In genomic region chr14:73058224-73058922, GRCh38 we compare ENCODE assay signal across 8 cellular contexts. TPM values are rescaled to one million over a fixed set of nuclear protein-coding genes. Genes with fewer than 3 reads are reported as not detected.
A peak's percentile ranks its signal among the peaks of the same experiment; 100 is the strongest.
DNase-seq lines count a peak whose midpoint lies in the region; ATAC-seq and TF ChIP-seq lines count a peak whose summit lies in the region.

Gene RBM25 (plus strand): TSS chr14:73058534. CDS start chr14:73071642, 13,108 bp downstream.

- H3K36me3 ChIP-seq in mammary epithelial cell (ENCODE audit: insufficient read depth, low read length): peaks cover 6% of the 10 kb centered on the region
- peaks cover 0 to 3% (median 0%) of the 10 kb centered on the region in 3 donors for H3K36me3 ChIP-seq in skeletal muscle tissue (ENCODE audit: control insufficient read depth in 3 of 3, insufficient read depth in 3 of 3, low read length in 3 of 3)

- dilution Hi-C loops in mammary epithelial cell (cut with HindIII; ENCODE audit: low sequenced_read_pairs): no loop called here

- peaks cover 51% of the 10 kb centered on the region for H3K79me2 ChIP-seq in mammary epithelial cell (ENCODE audit: insufficient read depth, low read length)

- H3K9me3 ChIP-seq in mammary epithelial cell (replicated peaks; ENCODE audit: insufficient read depth, low read length) (no peaks in the 10 kb centered on the region), iPS-18c (ENCODE audit: control insufficient read depth, insufficient read depth, low read length) (no peaks in the 10 kb centered on the region), skeletal muscle tissue (ENCODE audit: control insufficient read depth in 3 of 3, low read length in 3 of 3) (no peaks in the 10 kb centered on the region)

- H3K9ac ChIP-seq in mammary epithelial cell (ENCODE audit: insufficient read depth, low read length) (peak within 1 kb of the TSS; percentile 100), skeletal muscle tissue (ENCODE audit: low read depth in 1 of 3, low read length in 3 of 3) (peak within 1 kb of the TSS; percentile 98 to 99 (median 99))

- H3K27me3 ChIP-seq in mammary epithelial cell (ENCODE audit: insufficient read depth, low read length) (no peaks in the 10 kb centered on the region), skeletal muscle tissue (ENCODE audit: control insufficient read depth in 3 of 3, insufficient read depth in 3 of 3, low read length in 3 of 3) (no peaks in the 10 kb centered on the region)

- peak; percentile 96 for ATAC-seq in GM18909 (IDR thresholded peaks at IDR 0.05; ENCODE audit: poor library complexity, unreplicated experiment)
- peak; percentile 96 for ATAC-seq in HG03159 (IDR thresholded peaks at IDR 0.05; ENCODE audit: unreplicated experiment)

- in situ Hi-C loops in mammary epithelial cell (cut with MboI; ENCODE audit: low sequenced_read_pairs in 2 of 2): no loop called here

- WGBS in mammary epithelial cell (ENCODE audit: low coverage, missing lambda C conversion rate): under 1% methylated on average over 39 of the region's 57 CpGs

- peaks cover 4% of the 10 kb centered on the region for H4K20me1 ChIP-seq in mammary epithelial cell (ENCODE audit: insufficient read depth, low read length)

- H3K27ac ChIP-seq in VCaP: peak within 1 kb of the TSS; percentile 95
- peak within 1 kb of the TSS; percentile 96 for H3K27ac ChIP-seq in mammary epithelial cell (ENCODE audit: insufficient read depth, low read depth, low read length)
- H3K27ac ChIP-seq in skeletal muscle tissue (ENCODE audit: low read depth, low read length): peak within 1 kb of the TSS; percentile 94

- H2AFZ ChIP-seq in mammary epithelial cell (ENCODE audit: low read depth, low read length): peak within 1 kb of the TSS; percentile 97

- CTCF ChIA-PET in mammary epithelial cell (lab: Charles Lee; ENCODE audit: low non-redundant PET): no interaction called here

- no peak for TF ChIP-seq CTCF in VCaP (conservative IDR thresholded peaks at IDR 0.05)
- TF ChIP-seq CTCF in mammary epithelial cell (conservative IDR thresholded peaks at IDR 0.05 in 1 of 2, IDR thresholded peaks at IDR 0.05 in 1 of 2; ENCODE audit: extremely low read depth in 1 of 2, insufficient read depth in 1 of 2, low read depth in 1 of 2, low read length in 2 of 2): no peak

- intact Hi-C loops in mammary epithelial cell (cut with micrococcal nuclease): loop anchor here (1.0 to 5.0 kb wide), 5 partner anchors 8 to 541 kb away; partner anchors contain the start of gene ZFYVE1

- BruUV-seq in mammary epithelial cell (replicated peaks; lab: Mats Ljungman, UMichigan): no TSS peak

- H3K4me1 ChIP-seq in mammary epithelial cell (ENCODE audit: insufficient read depth, low read length) (peaks cover 14% of the 10 kb centered on the region), skeletal muscle tissue (ENCODE audit: control insufficient read depth in 3 of 3, insufficient read depth in 3 of 3, low read length in 3 of 3) (peaks cover 8 to 29% (median 19%) of the 10 kb centered on the region in 3 donors)

- H3K4me3 ChIP-seq in mammary epithelial cell (replicated peaks in 1 of 3; ENCODE audit: insufficient read depth in 1 of 3, low read depth in 2 of 3, low read length in 3 of 3) (peak within 1 kb of the TSS; percentile 90 to 92 (median 91)), iPS-18c (ENCODE audit: insufficient read depth, low read depth, low read length) (peak within 1 kb of the TSS; percentile 100), skeletal muscle tissue (ENCODE audit: low read length in 3 of 3) (peak within 1 kb of the TSS; percentile 95 to 99 (median 97))

- DNase-seq in AG08395 (ENCODE audit: low spot score): peak; percentile 98
- peak; percentile 98 for DNase-seq in NCI-H2196 treated with DMSO at 0.1 percent for 48 hours (lab: John Stamatoyannopoulos, UW; ENCODE audit: unreplicated experiment)
- DNase-seq in mammary epithelial cell: peak; percentile 98

- H3K4me2 ChIP-seq in mammary epithelial cell (ENCODE audit: insufficient read depth, low read depth, low read length): peak within 1 kb of the TSS; percentile 82

RNA-seq across cellular contexts. Expression of gene RBM25, which starts in this region (rescaled TPM):
- total RNA-seq in mammary epithelial cell: 10 to 100 TPM; 27.2 to 87.7 TPM
- polyA plus RNA-seq in mammary epithelial cell: 18.2 TPM
- polyA minus RNA-seq in mammary epithelial cell: 27.5 TPM
- 19.3 TPM for total RNA-seq in skeletal muscle tissue

Comparison
In these comparisons a context has a peak if more than half of its experiments do, and no peak if none do; other contexts are left out.
1. Peak in every context shown above with its lines: DNase-seq, ATAC-seq, H3K4me3 ChIP-seq and H3K27ac ChIP-seq.